Comparison of ENCODE assay signal across 17 cellular contexts in the genomic region with DNA sequence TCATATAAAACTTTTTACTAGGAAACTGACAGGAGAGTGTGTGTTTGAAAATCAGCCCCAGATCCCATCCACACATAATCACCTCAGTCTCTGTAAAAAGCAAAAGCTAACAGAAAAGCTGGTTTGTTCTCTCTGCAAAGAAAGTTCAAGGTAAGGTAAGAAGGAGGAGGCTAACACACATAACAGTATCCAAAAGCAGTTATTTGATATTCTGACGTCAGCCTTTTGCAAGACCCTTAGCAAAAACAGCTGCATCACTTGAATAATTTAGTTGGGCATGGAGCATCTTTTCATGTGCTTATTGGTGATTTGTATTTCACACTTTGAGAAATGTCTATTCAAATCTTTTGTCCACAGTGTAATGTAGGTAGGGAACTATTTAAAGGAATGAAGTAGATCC. TPM values are rescaled to one million over a fixed set of nuclear protein-coding genes. Genes with fewer than 3 reads are reported as not detected.
"Had no signal": no experiment of that assay in that cellular context is flagged by ENCODE, and none has a peak within 500 bp of the region (broad histone marks: within the 10 kb centered on the region; RNA-seq: fewer than 3 reads in every experiment).

No MANE protein-coding gene starts in this region.

- H3K4me3 ChIP-seq: adrenal gland, dorsolateral prefrontal cortex, mucosa of descending colon had no signal

- ATAC-seq: activated CD8-positive, alpha-beta T cell treated with anti-CD3 and anti-CD28 coated beads for 36 hours; activated T-cell treated with anti-CD3 and anti-CD28 coated beads, Interleukin-2, amount 50 U/mL, for 4 hours; esophagus mucosa; mucosa of descending colon; naive thymus-derived CD8-positive, alpha-beta T cell had no signal

- H3K36me3 ChIP-seq: adrenal gland, neutrophil had no signal

- H3K27ac ChIP-seq: dorsolateral prefrontal cortex, neutrophil had no signal

- H3K27ac Mint-ChIP-seq: activated CD8-positive, alpha-beta T cell treated with anti-CD3 and anti-CD28 coated beads for 36 hours; naive thymus-derived CD8-positive, alpha-beta T cell had no signal

- DNase-seq: activated CD4-positive, alpha-beta T cell treated with anti-CD3 and anti-CD28 coated beads for 4 hours; activated CD8-positive, alpha-beta T cell treated with anti-CD3 and anti-CD28 coated beads for 36 hours; activated effector memory CD4-positive, alpha-beta T cell treated with Interleukin-2 at 50 U/mL for 16 hours; activated naive CD4-positive, alpha-beta T cell treated with anti-CD3 and anti-CD28 coated beads, Interleukin-2, amount 50 U/mL, for 16 hours; activated T-cell treated with anti-CD3 and anti-CD28 coated beads, Interleukin-2, amount 50 U/mL, for 4 hours; dorsolateral prefrontal cortex; head of caudate nucleus; mammary epithelial cell; mucosa of descending colon; naive thymus-derived CD8-positive, alpha-beta T cell; posterior cingulate gyrus; stimulated activated CD4-positive, alpha-beta T cell treated with anti-CD3 and anti-CD28 coated beads, Interleukin-4, amount 100 ng/mL, for 24 hours; stimulated activated naive CD4-positive, alpha-beta T cell treated with Interleukin-2 at 50 U/mL for 16 hours; T-helper 2 cell had no signal

- H3K27me3 Mint-ChIP-seq: activated CD8-positive, alpha-beta T cell treated with anti-CD3 and anti-CD28 coated beads for 36 hours; naive thymus-derived CD8-positive, alpha-beta T cell had no signal

- H3K27me3 ChIP-seq: adrenal gland, neutrophil had no signal

- H3K9me3 Mint-ChIP-seq: activated CD8-positive, alpha-beta T cell treated with anti-CD3 and anti-CD28 coated beads for 36 hours; activated T-cell treated with anti-CD3 and anti-CD28 coated beads, Interleukin-2, amount 50 U/mL, for 4 hours; naive thymus-derived CD8-positive, alpha-beta T cell had no signal

- H3K4me3 Mint-ChIP-seq: activated CD8-positive, alpha-beta T cell treated with anti-CD3 and anti-CD28 coated beads for 36 hours; activated T-cell treated with anti-CD3 and anti-CD28 coated beads, Interleukin-2, amount 50 U/mL, for 4 hours; naive thymus-derived CD8-positive, alpha-beta T cell had no signal

- H3K9me3 ChIP-seq: adrenal gland, mucosa of descending colon, neutrophil had no signal

- H3K36me3 Mint-ChIP-seq: naive thymus-derived CD8-positive, alpha-beta T cell had no signal

RNA-seq across cellular contexts. Expression of a gene that starts 31.8 kb away (rescaled TPM):
- total RNA-seq: activated CD8-positive, alpha-beta T cell treated with anti-CD3 and anti-CD28 coated beads for 36 hours; activated T-cell treated with anti-CD3 and anti-CD28 coated beads, Interleukin-2, amount 50 U/mL, for 4 hours; naive thymus-derived CD8-positive, alpha-beta T cell had no signal
- polyA plus RNA-seq: naive thymus-derived CD8-positive, alpha-beta T cell had no signal
